ENCODE assay signal across 1 cellular context in the genomic region with DNA sequence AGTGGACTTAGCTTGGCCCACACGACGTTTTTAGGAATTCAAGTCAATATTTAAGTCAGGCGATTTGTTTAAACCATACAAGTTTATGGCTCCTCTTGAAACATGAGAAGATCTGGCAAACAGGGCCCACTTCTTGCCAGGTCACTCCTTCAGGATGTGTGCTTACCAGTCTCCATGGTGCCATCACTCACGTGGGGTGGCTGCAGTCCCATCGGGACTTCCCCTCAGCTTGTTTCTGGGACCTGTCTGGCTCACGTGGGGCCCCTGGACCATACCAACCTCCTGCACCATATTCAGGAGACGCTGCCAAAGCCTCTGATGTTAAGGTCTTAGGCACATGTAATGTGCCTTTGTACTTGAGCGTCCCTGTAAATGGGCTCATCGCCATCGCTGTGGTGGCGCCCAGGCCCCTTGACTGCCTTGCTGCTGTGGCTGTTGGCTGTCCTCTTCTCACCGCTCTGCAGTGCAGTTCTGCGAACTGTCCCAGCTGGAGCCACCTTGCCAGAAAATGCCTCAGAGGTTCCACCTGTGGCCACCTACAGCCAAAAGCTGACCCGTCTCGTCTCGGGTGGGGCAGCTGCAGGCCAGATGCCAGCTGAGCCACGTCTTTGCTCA.
TF ChIP-seq lines count a peak whose summit lies in the region.

No MANE protein-coding gene starts in this region.

TF ChIP-seq in IMR-90, 13 proteins besides CTCF, POLR2A, EP300 and RAD21:
- no peak for TF ChIP-seq MXI1 (IDR thresholded peaks at IDR 0.05; ENCODE audit: borderline replicate concordance, low read depth, low read length)
- no peak for TF ChIP-seq RFX5 (IDR thresholded peaks at IDR 0.05; ENCODE audit: low read depth, low read length)
- TF ChIP-seq SMC3 (IDR thresholded peaks at IDR 0.05; ENCODE audit: low read depth, low read length), result no peak
- TF ChIP-seq BHLHE40 (IDR thresholded peaks at IDR 0.05; ENCODE audit: low read depth, low read length), result no peak
- TF ChIP-seq CHD1 (IDR thresholded peaks at IDR 0.05; ENCODE audit: low read depth, low read length), result no peak
- TF ChIP-seq RCOR1 (IDR thresholded peaks at IDR 0.05; ENCODE audit: insufficient replicate concordance, low read length), result no peak
- no peak for TF ChIP-seq NFE2L2 (IDR thresholded peaks at IDR 0.05; ENCODE audit: low read depth, low read length)
- no peak for TF ChIP-seq FOS (IDR thresholded peaks at IDR 0.05; ENCODE audit: low read depth, low read length)
- TF ChIP-seq MAZ (IDR thresholded peaks at IDR 0.05; ENCODE audit: borderline replicate concordance, low read depth, low read length), result no peak
- no peak for TF ChIP-seq USF2 (IDR thresholded peaks at IDR 0.05; ENCODE audit: low read depth, low read length)
- no peak for TF ChIP-seq CEBPB (IDR thresholded peaks at IDR 0.05; ENCODE audit: low read depth, low read length)
- no peak for TF ChIP-seq MAFK (IDR thresholded peaks at IDR 0.05; ENCODE audit: low read depth, low read length)
- TF ChIP-seq, protein P1, sequence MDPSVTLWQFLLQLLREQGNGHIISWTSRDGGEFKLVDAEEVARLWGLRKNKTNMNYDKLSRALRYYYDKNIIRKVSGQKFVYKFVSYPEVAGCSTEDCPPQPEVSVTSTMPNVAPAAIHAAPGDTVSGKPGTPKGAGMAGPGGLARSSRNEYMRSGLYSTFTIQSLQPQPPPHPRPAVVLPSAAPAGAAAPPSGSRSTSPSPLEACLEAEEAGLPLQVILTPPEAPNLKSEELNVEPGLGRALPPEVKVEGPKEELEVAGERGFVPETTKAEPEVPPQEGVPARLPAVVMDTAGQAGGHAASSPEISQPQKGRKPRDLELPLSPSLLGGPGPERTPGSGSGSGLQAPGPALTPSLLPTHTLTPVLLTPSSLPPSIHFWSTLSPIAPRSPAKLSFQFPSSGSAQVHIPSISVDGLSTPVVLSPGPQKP (IDR thresholded peaks at IDR 0.05; ENCODE audit: borderline replicate concordance, low read depth, low read length), result no peak
